ENCODE assay signal across 7 cellular contexts in the genomic region with DNA sequence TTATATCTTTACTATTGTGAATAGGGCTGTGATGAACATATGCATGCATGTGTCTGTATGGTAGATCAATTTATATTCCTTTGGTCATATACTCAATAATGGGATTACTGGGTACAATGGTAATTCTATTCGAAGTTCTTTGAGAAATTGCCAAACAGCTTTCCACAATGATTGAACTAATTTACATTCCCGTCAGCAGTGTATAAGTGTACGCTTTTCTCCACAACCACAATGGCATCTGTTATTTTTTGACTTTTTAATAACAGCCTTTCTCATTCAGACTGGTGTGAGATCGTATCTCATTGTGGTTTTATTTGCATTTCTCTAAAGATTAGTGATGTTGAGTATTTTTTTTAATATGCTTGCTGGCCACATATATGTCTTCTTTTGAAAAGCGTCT.
"Had no signal": no experiment of that assay in that cellular context is flagged by ENCODE, and none has a peak within 500 bp of the region (broad histone marks: within the 10 kb centered on the region; RNA-seq: fewer than 3 reads in every experiment).

No MANE protein-coding gene starts in this region.

- DNase-seq: GDM1, GF-D8 had no signal

- FAIRE-seq: G401.6, GM12878, GM12892, GM18507, GM19239 had no signal

- H3K4me3 ChIP-seq: GM12878 had no signal
